ENCODE assay signal across 8 cellular contexts in genomic region chr12:92145731-92146496, GRCh38. TPM values are rescaled to one million over a fixed set of nuclear protein-coding genes. Genes with fewer than 3 reads are reported as not detected.
DNase-seq lines count a peak whose midpoint lies in the region; ATAC-seq, FAIRE-seq and TF ChIP-seq lines count a peak whose summit lies in the region.

Gene BTG1 (minus strand): TSS chr12:92145846. CDS start chr12:92145535, 311 bp downstream.

- 0% methylated on average over 59 to 61 of the region's 61 CpGs for WGBS in adipose tissue, 3 donors
- 0 to 1% methylated on average over 51 to 61 of the region's 61 CpGs for WGBS in tibial nerve, 2 donors

- H3K9me3 Mint-ChIP-seq in T-cell = no peaks in the 10 kb centered on the region

- H3K27ac ChIP-seq in adipose tissue (ENCODE audit: low read depth, low read length) (peak within 1 kb of the TSS; percentile 89), cardiac muscle cell (peak within 1 kb of the TSS; percentile 99), parathyroid adenoma (peak within 1 kb of the TSS; percentile 98), tibial nerve (peak within 1 kb of the TSS; percentile 99 to 100 (median 100))

- peak; percentile 55 to 100 for TF ChIP-seq EP300 in tibial nerve (IDR thresholded peaks at IDR 0.05)

- H3K36me3 ChIP-seq in cardiac muscle cell = peaks cover 17% of the 10 kb centered on the region
- H3K36me3 ChIP-seq in parathyroid adenoma (ENCODE audit: control insufficient read depth, insufficient read depth, low read length) = no peaks in the 10 kb centered on the region
- H3K36me3 ChIP-seq in tibial nerve = peaks cover 0 to 30% (median 0%) of the 10 kb centered on the region in 3 donors

- TF ChIP-seq POLR2A in GM12891 (IDR thresholded peaks at IDR 0.05; ENCODE audit: low read depth, low read length) (peak; percentile 100), tibial nerve (IDR thresholded peaks at IDR 0.05) (peak; percentile 97 to 99)

- H3K9me3 ChIP-seq in cardiac muscle cell (ENCODE audit: low read depth) (no peaks in the 10 kb centered on the region), parathyroid adenoma (ENCODE audit: control insufficient read depth, low read length) (no peaks in the 10 kb centered on the region), tibial nerve (no peaks in the 10 kb centered on the region)

- H3K36me3 Mint-ChIP-seq in T-cell = peaks cover 52% of the 10 kb centered on the region

- ATAC-seq in HG02840 (IDR thresholded peaks at IDR 0.05; ENCODE audit: low FRiP score, unreplicated experiment) = peak; percentile 80
- ATAC-seq in T-cell (replicated peaks in 1 of 4) = peak; percentile 76 to 83 (median 80)

- peaks cover 27 to 51% (median 32%) of the 10 kb centered on the region in 3 donors for H3K4me1 Mint-ChIP-seq in T-cell

- H2AFZ ChIP-seq in parathyroid adenoma = peak within 1 kb of the TSS; percentile 94

- H3K27me3 ChIP-seq in cardiac muscle cell (no peaks in the 10 kb centered on the region), parathyroid adenoma (ENCODE audit: control insufficient read depth, insufficient read depth, low read length) (no peaks in the 10 kb centered on the region), tibial nerve (no peaks in the 10 kb centered on the region)

- peak within 1 kb of the TSS; percentile 99 to 100 for H3K27ac Mint-ChIP-seq in T-cell

- peak within 1 kb of the TSS; percentile 100 for H3K4me3 Mint-ChIP-seq in T-cell

- DNase-seq in GM12891 (ENCODE audit: insufficient read length, low spot score) = peak; percentile 74
- DNase-seq in NCI-H1436 treated with DMSO at 0.1 percent for 48 hours (lab: John Stamatoyannopoulos, UW) = peak; percentile 98
- DNase-seq in T-cell = peak; percentile 95 to 100 (median 99)
- peak; percentile 100 for DNase-seq in cardiac muscle cell (ENCODE audit: low read depth in 1 of 2, low spot score in 1 of 2)
- peak; percentile 98 to 99 for DNase-seq in tibial nerve (ENCODE audit: low spot score in 2 of 2)

- POLR2A ChIA-PET in T-cell (lab: Charles Lee) = interaction anchor here (0.5 to 7.0 kb wide), 106 partner anchors 8 to 1447 kb away, joined by 3 to 170 read pairs (median 5); no protein-coding TSS in a partner anchor

- no peaks in the 10 kb centered on the region for H3K27me3 Mint-ChIP-seq in T-cell

- H3K4me3 ChIP-seq in cardiac muscle cell (peak within 1 kb of the TSS; percentile 99), parathyroid adenoma (ENCODE audit: low read depth, low read length) (peak within 1 kb of the TSS; percentile 88), tibial nerve (peak within 1 kb of the TSS; percentile 95 to 99 (median 96))

- peak within 1 kb of the TSS; percentile 79 for H3K4me2 ChIP-seq in parathyroid adenoma (ENCODE audit: low read length)

- peaks cover 19% of the 10 kb centered on the region for H3K79me2 ChIP-seq in parathyroid adenoma

- peaks cover 6% of the 10 kb centered on the region for H3K4me1 ChIP-seq in cardiac muscle cell (ENCODE audit: low read depth)
- peaks cover 9% of the 10 kb centered on the region for H3K4me1 ChIP-seq in parathyroid adenoma
- H3K4me1 ChIP-seq in tibial nerve = peaks cover 0 to 13% (median 2%) of the 10 kb centered on the region in 4 donors

- peak; percentile 99 for FAIRE-seq in GM12891 (lab: Jason Lieb, UNC)

- peak within 1 kb of the TSS; percentile 98 for H3K9ac ChIP-seq in parathyroid adenoma

- TF ChIP-seq CTCF in cardiac muscle cell (IDR thresholded peaks at IDR 0.05; ENCODE audit: low read depth, low read length) (no peak), parathyroid adenoma (IDR thresholded peaks at IDR 0.05) (no peak), tibial nerve (IDR thresholded peaks at IDR 0.05) (peak in 3 of 5 experiments; percentile 5 to 45 (median 41))

- CTCF ChIA-PET in T-cell (lab: Charles Lee) = interaction anchor here (0.6 to 2.2 kb wide), 30 partner anchors 9 to 764 kb away, joined by 3 to 20 read pairs (median 4); no protein-coding TSS in a partner anchor

TF ChIP-seq in GM12891, 5 proteins besides CTCF, POLR2A, EP300 and RAD21:
- peak; percentile 80 for TF ChIP-seq SPI1 (IDR thresholded peaks at IDR 0.05; ENCODE audit: low read depth, low read length)
- TF ChIP-seq POU2F2 (IDR thresholded peaks at IDR 0.05; ENCODE audit: low read depth, low read length) = peak; percentile 99
- no peak for TF ChIP-seq PAX5 (IDR thresholded peaks at IDR 0.05; ENCODE audit: insufficient read depth, low read length, severe bottlenecking)
- TF ChIP-seq TAF1 (IDR thresholded peaks at IDR 0.05; ENCODE audit: low read depth, low read length) = peak; percentile 100
- peak; percentile 100 for TF ChIP-seq POLR2AphosphoS5 (IDR thresholded peaks at IDR 0.05; ENCODE audit: low read depth, low read length)

RNA-seq across cellular contexts. Expression of gene BTG1, which starts in this region (rescaled TPM):
- 117 TPM for polyA plus RNA-seq in GM12891 (2012; ENCODE audit: low read depth, missing spikeins)
- total RNA-seq in T-cell = 1,000 to 10,000 TPM in 2 of 5 donors, 100 to 1,000 TPM in 3; 484 to 1,238 (median 551) TPM
- 10 to 100 TPM; 60.7 to 89.4 (median 71.2) TPM for polyA plus RNA-seq in adipose tissue
- 46.4 and 61.2 TPM in 2 replicates for total RNA-seq in cardiac muscle cell
- polyA plus RNA-seq in cardiac muscle cell = 219 and 277 TPM in 2 replicates
- total RNA-seq in tibial nerve = 10 to 100 TPM; 40.0 to 54.0 (median 47.8) TPM

Comparison
In these comparisons a context has a peak if more than half of its experiments do, and no peak if none do; other contexts are left out.
1. Peak in every context shown above with its lines: DNase-seq, ATAC-seq, H3K4me3 ChIP-seq and H3K27ac ChIP-seq.
2. CTCF ChIP-seq: peak in tibial nerve (3 of 5); none in cardiac muscle cell (single experiment) and parathyroid adenoma (single experiment).